2 cellular contexts compared by ENCODE assay signal in genomic region chr9:37760416-37761165, GRCh38.
TF ChIP-seq lines count a peak whose summit lies in the region.

No MANE protein-coding gene starts in this region.

TF ChIP-seq in endothelial cell of umbilical vein, 7 proteins besides CTCF, POLR2A, EP300 and RAD21:
- no peak for TF ChIP-seq JUN (IDR thresholded peaks at IDR 0.05; ENCODE audit: borderline replicate concordance, insufficient read depth, insufficient read length, low read depth)
- no peak for TF ChIP-seq MAX (IDR thresholded peaks at IDR 0.05; ENCODE audit: insufficient read depth, insufficient read length)
- no peak for TF ChIP-seq MYC (IDR thresholded peaks at IDR 0.05; ENCODE audit: low read depth, low read length)
- TF ChIP-seq GATA2 (IDR thresholded peaks at IDR 0.05; ENCODE audit: insufficient read depth, insufficient read length, low read depth, low read length) = no peak
- TF ChIP-seq EZH2 (IDR thresholded peaks at IDR 0.05; ENCODE audit: borderline replicate concordance, low read depth, low read length, severe bottlenecking) = no peak
- no peak for TF ChIP-seq POLR2AphosphoS5 (IDR thresholded peaks at IDR 0.05; ENCODE audit: insufficient read depth, low read depth, low read length)
- TF ChIP-seq FOS (IDR thresholded peaks at IDR 0.05; ENCODE audit: borderline replicate concordance, insufficient read depth, low read length) = no peak

TF ChIP-seq in HepG2, 621 proteins besides CTCF, POLR2A, EP300 and RAD21:
- TF ChIP-seq ZNF34 (CRISPR knock-in tag; IDR thresholded peaks at IDR 0.05; ENCODE audit: borderline replicate concordance) (no peak), ZNF562 (CRISPR knock-in tag; IDR thresholded peaks at IDR 0.05; ENCODE audit: borderline replicate concordance) (no peak), ARID3A (IDR thresholded peaks at IDR 0.05; ENCODE audit: low read depth, low read length) (no peak), ZNF337 (CRISPR knock-in tag; IDR thresholded peaks at IDR 0.05; ENCODE audit: borderline replicate concordance, low read depth) (no peak), ZNF317 (CRISPR knock-in tag; IDR thresholded peaks at IDR 0.05) (no peak), ARNT (IDR thresholded peaks at IDR 0.05) (no peak), HOXD1 (CRISPR knock-in tag; IDR thresholded peaks at IDR 0.05) (no peak), BCL3 (CRISPR knock-in tag; IDR thresholded peaks at IDR 0.05) (no peak)
